8 cellular contexts compared by ENCODE assay signal in genomic region chr20:41086402-41087324, GRCh38. TPM values are rescaled to one million over a fixed set of nuclear protein-coding genes. Genes with fewer than 3 reads are reported as not detected.
DNase-seq lines count a peak whose midpoint lies in the region; ATAC-seq and TF ChIP-seq lines count a peak whose summit lies in the region.

No MANE protein-coding gene starts in this region.

- H3K27me3 ChIP-seq in HL-60 (ENCODE audit: insufficient read depth, poor library complexity, severe bottlenecking), result no peaks in the 10 kb centered on the region

- H3K4me3 ChIP-seq in HL-60 (replicated peaks; ENCODE audit: insufficient read depth, low read length), result no peak overlapping the region

- ATAC-seq in HG03469 (IDR thresholded peaks at IDR 0.05; ENCODE audit: unreplicated experiment), result no peak

- H3K27ac ChIP-seq in 22Rv1, result peak overlapping the region; percentile 66
- H3K27ac ChIP-seq in HL-60 (replicated peaks), result peak overlapping the region; percentile 19

- TF ChIP-seq CTCF in 22Rv1 (IDR thresholded peaks at IDR 0.05) (no peak), HL-60 (IDR thresholded peaks at IDR 0.05; ENCODE audit: insufficient read depth, low read length) (no peak)

- peak in 1 of 2 experiments; percentile 27 for DNase-seq in HL-60 (ENCODE audit: low read depth in 1 of 2, low spot score in 1 of 2)
- peak; percentile 66 for DNase-seq in NCI-H774 (lab: John Stamatoyannopoulos, UW)
- DNase-seq in amniotic epithelial cell (ENCODE audit: low read depth), result peak; percentile 37
- no peak for DNase-seq in hepatic stellate cell (ENCODE audit: low spot score)
- DNase-seq in occipital lobe (lab: John Stamatoyannopoulos, UW), result no peak
- no peak for DNase-seq in ecto neural progenitor cell (ENCODE audit: low spot score)

RNA-seq across cellular contexts. Expression of gene PLCG1, which starts 50.7 kb away (rescaled TPM):
- total RNA-seq in occipital lobe, result 92.2 TPM

RNA-seq across cellular contexts. Expression of gene TOP1, which starts 58.0 kb away (rescaled TPM):
- total RNA-seq in occipital lobe, result 26.2 TPM

Comparison
In these comparisons a context has a peak if more than half of its experiments do, and no peak if none do; other contexts are left out.
1. DNase-seq: peak in NCI-H774 (single experiment) and amniotic epithelial cell (single experiment); none in hepatic stellate cell (single experiment), occipital lobe (single experiment) and ecto neural progenitor cell (single experiment).